20 cellular contexts compared by ENCODE assay signal in the genomic region with DNA sequence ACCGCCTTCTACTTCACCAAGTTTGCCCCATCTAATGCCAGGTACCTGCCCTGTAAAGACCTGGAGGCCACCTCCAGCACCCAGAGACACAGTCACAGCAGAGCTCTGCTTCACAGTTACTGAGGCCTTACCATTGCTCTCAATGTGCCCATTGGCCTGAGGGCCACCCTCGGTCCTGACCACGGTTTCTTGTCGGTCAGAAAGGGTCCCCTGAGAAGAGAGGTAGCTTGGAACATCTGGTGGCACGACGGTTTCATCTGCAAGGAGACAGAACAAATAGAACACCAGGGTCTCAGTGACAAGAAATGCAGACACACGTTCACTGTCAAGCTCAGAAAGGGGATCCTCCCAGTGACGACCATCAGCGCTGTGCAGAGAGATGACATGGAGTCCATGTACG.
DNase-seq lines count a peak whose midpoint lies in the region; ATAC-seq, FAIRE-seq and TF ChIP-seq lines count a peak whose summit lies in the region.
"Had no signal": no experiment of that assay in that cellular context is flagged by ENCODE, and none has a peak within 500 bp of the region (broad histone marks: within the 10 kb centered on the region; RNA-seq: fewer than 3 reads in every experiment).

No MANE protein-coding gene starts in this region.

- H3K27me3 Mint-ChIP-seq in CD4-positive, CD25-positive, alpha-beta regulatory T cell = no peaks in the 10 kb centered on the region
- no peaks in the 10 kb centered on the region for H3K27me3 Mint-ChIP-seq in brain

- in situ Hi-C loops in HepG2 (cut with HindIII; ENCODE audit: extremely low pct_ligation_motif_present, low pct_unique_long_range_greater_than_20kb) = loop anchor here (10.0 kb wide), 1 partner anchor 107 kb away; no protein-coding TSS in a partner anchor

- no peaks in the 10 kb centered on the region for H3K9me3 ChIP-seq in CD4-positive, CD25-positive, alpha-beta regulatory T cell (ENCODE audit: control insufficient read depth in 2 of 2, low read length in 2 of 2)
- H3K9me3 ChIP-seq in gastroesophageal sphincter (no peaks in the 10 kb centered on the region), psoas muscle (no peaks in the 10 kb centered on the region), HepG2 (ENCODE audit: low read length) (no peaks in the 10 kb centered on the region)
- H3K9me3 ChIP-seq: A549 had no signal

- WGBS in gastroesophageal sphincter (ENCODE audit: low coverage in 1 of 2), 2 donors = 82 to 100% methylated on average over 2 to 3 of the region's 10 CpGs
- WGBS in psoas muscle, 3 donors = 73 to 84% (median 73%) methylated on average over 10 of the region's 10 CpGs
- over 99% methylated on average over 10 of the region's 10 CpGs for WGBS in HepG2 (ENCODE audit: low lambda C conversion rate)

- no peak for TF ChIP-seq RAD21 in HepG2 (CRISPR knock-in tag; IDR thresholded peaks at IDR 0.05)

- TF ChIP-seq POLR2A in gastroesophageal sphincter (IDR thresholded peaks at IDR 0.05) (no peak), HepG2 (IDR thresholded peaks at IDR 0.05; ENCODE audit: insufficient read depth in 1 of 2, low read depth in 2 of 2, low read length in 2 of 2) (no peak)

- no TSS peak for BruUV-seq in HepG2 (replicated peaks; lab: Mats Ljungman, UMichigan)

- CTCF ChIA-PET in HepG2 (lab: Yijun Ruan, JAX; ENCODE audit: low intra/inter-chr PET ratio, low total read pairs) = no interaction called here

- H3K36me3 ChIP-seq in CD4-positive, CD25-positive, alpha-beta regulatory T cell (ENCODE audit: control insufficient read depth, insufficient read depth, low read length) = peaks cover 92% of the 10 kb centered on the region
- H3K36me3 ChIP-seq in gastroesophageal sphincter = peaks cover 4 to 100% of the 10 kb centered on the region in 2 donors
- peaks cover 11 to 98% of the 10 kb centered on the region in 2 donors for H3K36me3 ChIP-seq in psoas muscle (ENCODE audit: insufficient read depth in 1 of 2, low read depth in 1 of 2)
- H3K36me3 ChIP-seq in HepG2 (replicated peaks in 1 of 2; ENCODE audit: control insufficient read depth in 1 of 2, insufficient read depth in 2 of 2, low read length in 2 of 2) = peaks cover 48 to 98% of the 10 kb centered on the region in 2 experiments

- H3K4me2 ChIP-seq in HepG2 (ENCODE audit: low read depth, low read length) = no peak overlapping the region
- H3K4me2 ChIP-seq: A549 had no signal

- intact Hi-C loops in psoas muscle (cut with DNase I) (no loop called here), HepG2 (cut with micrococcal nuclease; ENCODE audit: unreplicated experiment) (no loop called here)

- no peaks in the 10 kb centered on the region for H3K79me2 ChIP-seq in HepG2 (ENCODE audit: insufficient read depth, low read length)

- peaks cover 15 to 41% (median 21%) of the 10 kb centered on the region in 4 donors for H3K4me1 Mint-ChIP-seq in CD4-positive, CD25-positive, alpha-beta regulatory T cell
- peaks cover 34% of the 10 kb centered on the region for H3K4me1 Mint-ChIP-seq in brain

- no peak for ATAC-seq in CD4-positive, CD25-positive, alpha-beta regulatory T cell (ENCODE audit: low read depth in 2 of 2)
- ATAC-seq in gastroesophageal sphincter (no peak), psoas muscle (no peak), HepG2 (no peak)
- ATAC-seq: A549; CD8-positive, alpha-beta T cell had no signal

- H3K27ac ChIP-seq in CD4-positive, CD25-positive, alpha-beta regulatory T cell (ENCODE audit: insufficient read depth, low read length, poor library complexity, severe bottlenecking) = no peak overlapping the region
- H3K27ac ChIP-seq in gastroesophageal sphincter (peak overlapping the region in 3 of 4 donors; percentile 39 to 53 (median 51)), psoas muscle (peak overlapping the region; percentile 13), HepG2 (ENCODE audit: extremely low read length, insufficient read depth, low read length) (no peak overlapping the region)
- H3K27ac ChIP-seq: A549, HL-60, RWPE1 had no signal

- no peak overlapping the region for H2AFZ ChIP-seq in HepG2 (ENCODE audit: low read length)

- H3K4me3 ChIP-seq in CD4-positive, CD25-positive, alpha-beta regulatory T cell (ENCODE audit: low read depth, low read length) = no peak overlapping the region
- H3K4me3 ChIP-seq in gastroesophageal sphincter = no peak overlapping the region
- no peak overlapping the region for H3K4me3 ChIP-seq in psoas muscle
- H3K4me3 ChIP-seq in HepG2 (replicated peaks in 1 of 3; ENCODE audit: insufficient read depth in 1 of 3, low read depth in 2 of 3, low read length in 3 of 3) = no peak overlapping the region
- H3K4me3 ChIP-seq: A549 had no signal

- H3K27ac Mint-ChIP-seq in CD4-positive, CD25-positive, alpha-beta regulatory T cell = peak overlapping the region; percentile 44 to 66 (median 59)
- peak overlapping the region in 3 of 5 experiments; percentile 26 to 72 (median 57) for H3K27ac Mint-ChIP-seq in brain
- H3K27ac Mint-ChIP-seq: CD8-positive, alpha-beta T cell; HFFc6 had no signal

- H4K20me1 ChIP-seq in HepG2 (ENCODE audit: insufficient read depth, low read length) = no peaks in the 10 kb centered on the region

- FAIRE-seq in HepG2 (lab: Jason Lieb, UNC) = no peak
- FAIRE-seq: A549 had no signal

- no peaks in the 10 kb centered on the region for H3K27me3 ChIP-seq in CD4-positive, CD25-positive, alpha-beta regulatory T cell (ENCODE audit: control insufficient read depth, insufficient read depth, low read length)
- H3K27me3 ChIP-seq in gastroesophageal sphincter (no peaks in the 10 kb centered on the region), psoas muscle (ENCODE audit: insufficient read depth in 3 of 3, low read length in 2 of 3) (no peaks in the 10 kb centered on the region), HepG2 (ENCODE audit: control insufficient read depth in 1 of 2, insufficient read depth in 2 of 2, low read length in 2 of 2) (no peaks in the 10 kb centered on the region)

- TF ChIP-seq CTCF in brain (conservative IDR thresholded peaks at IDR 0.05) = no peak
- no peak for TF ChIP-seq CTCF in gastroesophageal sphincter (IDR thresholded peaks at IDR 0.05)
- no peak for TF ChIP-seq CTCF in psoas muscle (IDR thresholded peaks at IDR 0.05)
- no peak for TF ChIP-seq CTCF in HepG2 (CRISPR knock-in tag; IDR thresholded peaks at IDR 0.05)

- TF ChIP-seq EP300 in gastroesophageal sphincter (IDR thresholded peaks at IDR 0.05) (no peak), HepG2 (IDR thresholded peaks at IDR 0.05; ENCODE audit: low read depth in 2 of 2, low read length in 2 of 2) (no peak), HepG2 (CRISPR knock-in tag; IDR thresholded peaks at IDR 0.05; ENCODE audit: borderline replicate concordance) (no peak)

- no peaks in the 10 kb centered on the region for H3K9me3 Mint-ChIP-seq in CD4-positive, CD25-positive, alpha-beta regulatory T cell
- peaks cover 2 to 22% (median 8%) of the 10 kb centered on the region in 5 experiments for H3K9me3 Mint-ChIP-seq in brain
- H3K9me3 Mint-ChIP-seq: CD8-positive, alpha-beta T cell; HFFc6 had no signal

- peaks cover 78% of the 10 kb centered on the region for H3K36me3 Mint-ChIP-seq in CD4-positive, CD25-positive, alpha-beta regulatory T cell
- H3K36me3 Mint-ChIP-seq in brain = peaks cover 100% of the 10 kb centered on the region

- POLR2A ChIA-PET in HepG2 (lab: Yijun Ruan, JAX) = no interaction called here

- H3K4me3 Mint-ChIP-seq in CD4-positive, CD25-positive, alpha-beta regulatory T cell = no peak overlapping the region
- H3K4me3 Mint-ChIP-seq in brain = no peak overlapping the region
- H3K4me3 Mint-ChIP-seq: CD8-positive, alpha-beta T cell; HFFc6 had no signal

- no peak overlapping the region for H3K9ac ChIP-seq in HepG2 (ENCODE audit: insufficient read depth, low read depth, low read length)

- DNase-seq in CD4-positive, CD25-positive, alpha-beta regulatory T cell = no peak
- DNase-seq in psoas muscle = no peak
- no peak for DNase-seq in amniotic stem cell (lab: John Stamatoyannopoulos, UW)
- no peak for DNase-seq in HCEC 1CT
- DNase-seq in stimulated activated CD4-positive, alpha-beta T cell treated with anti-CD3 and anti-CD28 coated beads, Interleukin-4, amount 100 ng/mL, for 1 hour = no peak
- DNase-seq in HepG2 (ENCODE audit: low spot score) = no peak
- DNase-seq: CD8-positive, alpha-beta T cell; HFFc6; IMR-90; NCI-H1048; NCI-H1436 treated with DMSO at 0.1 percent for 48 hours; NCI-H2029; NCI-H345; NCI-H524 treated with DMSO at 0.1 percent for 48 hours; SIG-M5 had no signal

- peaks cover 16% of the 10 kb centered on the region for H3K4me1 ChIP-seq in CD4-positive, CD25-positive, alpha-beta regulatory T cell (ENCODE audit: control insufficient read depth, insufficient read depth, low read length, poor library complexity, severe bottlenecking)
- peaks cover 0 to 18% (median under 1%) of the 10 kb centered on the region in 3 donors for H3K4me1 ChIP-seq in gastroesophageal sphincter
- peaks cover 8% of the 10 kb centered on the region for H3K4me1 ChIP-seq in psoas muscle
- peaks cover 5% of the 10 kb centered on the region for H3K4me1 ChIP-seq in HepG2 (ENCODE audit: insufficient read depth, low read length)

TF ChIP-seq in HepG2, 621 proteins besides CTCF, POLR2A, EP300 and RAD21 (continues in another document):
- no peak for TF ChIP-seq ZHX1 (CRISPR knock-in tag; IDR thresholded peaks at IDR 0.05; ENCODE audit: low read depth)

Comparison
In these comparisons a context has a peak if more than half of its experiments do, and no peak if none do; other contexts are left out.
1. H3K27ac ChIP-seq: peak in gastroesophageal sphincter (3 of 4) and psoas muscle (single experiment); none in CD4-positive, CD25-positive, alpha-beta regulatory T cell (single experiment) and HepG2 (single experiment).